In genomic region chr11:132228756-132229325, GRCh38 we compare ENCODE assay signal across 1 cellular context.
TF ChIP-seq lines count a peak whose summit lies in the region.

No MANE protein-coding gene starts in this region.

TF ChIP-seq in GM23338, 12 proteins besides CTCF, POLR2A, EP300 and RAD21:
- no peak for TF ChIP-seq ZNF462 (CRISPR knock-in tag; IDR thresholded peaks at IDR 0.05)
- no peak for TF ChIP-seq NANOG (IDR thresholded peaks at IDR 0.05; ENCODE audit: borderline replicate concordance)
- no peak for TF ChIP-seq STAT1 (IDR thresholded peaks at IDR 0.05; ENCODE audit: unreplicated experiment)
- TF ChIP-seq EZH2phosphoT487 (IDR thresholded peaks at IDR 0.05; ENCODE audit: unreplicated experiment), result no peak
- no peak for TF ChIP-seq JUNB (IDR thresholded peaks at IDR 0.05; ENCODE audit: unreplicated experiment)
- TF ChIP-seq EZH2 (IDR thresholded peaks at IDR 0.05; ENCODE audit: low read depth, unreplicated experiment), result no peak
- TF ChIP-seq POLR2AphosphoS5 (IDR thresholded peaks at IDR 0.05; ENCODE audit: low read depth), result no peak
- TF ChIP-seq ETS1 (IDR thresholded peaks at IDR 0.05), result no peak
- no peak for TF ChIP-seq REST (IDR thresholded peaks at IDR 0.05; ENCODE audit: unreplicated experiment)
- TF ChIP-seq ZNF114 (CRISPR knock-in tag; IDR thresholded peaks at IDR 0.05), result no peak
- no peak for TF ChIP-seq CREB1 (CRISPR knock-in tag; IDR thresholded peaks at IDR 0.05; ENCODE audit: low read depth)
- no peak for TF ChIP-seq ZNF331 (CRISPR knock-in tag; IDR thresholded peaks at IDR 0.05; ENCODE audit: low read depth)
TF ChIP-seq in GM23338: peak in this region for 0.
